Comparison of ENCODE assay signal across 9 cellular contexts in the genomic region with DNA sequence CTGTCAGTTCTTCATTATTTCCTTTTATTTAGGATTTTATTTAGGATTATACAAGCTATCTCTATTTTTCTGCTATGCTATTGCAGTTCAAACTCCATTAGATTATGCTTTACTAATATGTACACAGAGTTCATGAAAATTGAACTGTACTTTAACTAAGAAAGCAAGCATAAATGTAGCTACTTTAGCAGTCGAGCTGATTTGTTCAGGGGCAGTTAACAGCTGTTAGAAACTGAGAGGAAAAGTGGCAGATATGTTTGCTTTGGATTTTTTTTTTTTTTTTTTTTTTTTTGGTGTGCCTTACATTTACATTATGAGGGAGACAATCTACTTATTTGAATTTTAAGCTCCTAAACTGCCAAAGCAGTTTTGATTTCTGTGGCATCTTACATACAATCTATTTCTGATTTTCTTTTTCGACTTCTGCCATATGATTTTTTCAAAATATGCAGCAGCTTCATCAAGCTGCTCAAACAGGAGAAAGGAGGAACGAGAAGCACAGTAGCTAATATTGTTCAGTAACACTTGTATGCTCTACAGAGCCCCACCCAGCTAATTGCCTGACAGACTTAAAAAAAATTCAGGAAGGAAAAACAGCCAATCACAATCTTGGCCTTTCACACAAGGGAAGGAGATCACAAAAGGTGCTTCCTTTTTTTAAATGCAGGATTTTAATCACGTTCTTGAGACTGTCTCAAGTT.
DNase-seq lines count a peak whose midpoint lies in the region; ATAC-seq and TF ChIP-seq lines count a peak whose summit lies in the region.
"Had no signal": no experiment of that assay in that cellular context is flagged by ENCODE, and none has a peak within 500 bp of the region (broad histone marks: within the 10 kb centered on the region; RNA-seq: fewer than 3 reads in every experiment).

No MANE protein-coding gene starts in this region.

- no peak for TF ChIP-seq CTCF in Caco-2 (IDR thresholded peaks at IDR 0.05; ENCODE audit: insufficient read depth in 1 of 2, low read depth in 1 of 2, low read length in 1 of 2, severe bottlenecking in 1 of 2, unreplicated experiment in 1 of 2)
- no peak for TF ChIP-seq CTCF in ascending aorta (IDR thresholded peaks at IDR 0.05)

- H3K4me3 ChIP-seq in Caco-2 (ENCODE audit: low read depth, low read length) (no peak overlapping the region), ascending aorta (no peak overlapping the region)

- no peaks in the 10 kb centered on the region for H3K9me3 Mint-ChIP-seq in Caco-2 (ENCODE audit: unreplicated experiment)

- H3K27me3 ChIP-seq in Caco-2 (replicated peaks; ENCODE audit: control insufficient read depth, insufficient read depth, low read length): no peaks in the 10 kb centered on the region
- no peaks in the 10 kb centered on the region for H3K27me3 ChIP-seq in ascending aorta

- POLR2A ChIA-PET in Caco-2 (lab: Charles Lee): interaction anchor here (0.5 kb wide), 1 partner anchor 9 kb away, joined by 4 read pairs; no protein-coding TSS in a partner anchor
- POLR2A ChIA-PET in HEK293T (lab: Yijun Ruan, JAX): no interaction called here

- ATAC-seq in HG03342 (IDR thresholded peaks at IDR 0.05; ENCODE audit: unreplicated experiment) (peak; percentile 47), GM21619 (IDR thresholded peaks at IDR 0.05; ENCODE audit: unreplicated experiment) (no peak)
- ATAC-seq: activated CD4-positive, CD25-positive, alpha-beta regulatory T cell treated with anti-CD3 and anti-CD28 coated beads, Interleukin-2, amount 50 U/mL, for 24 hours had no signal

- DNase-seq in Caco-2 (no peak), NCI-H345 (lab: John Stamatoyannopoulos, UW) (peak; percentile 48), dermis blood vessel endothelial cell (peak; percentile 61), HEK293T (ENCODE audit: extremely low spot score) (no peak), erythroblast (lab: John Stamatoyannopoulos, UW) (no peak), ascending aorta (ENCODE audit: low spot score in 2 of 2) (no peak)

- peaks cover 11% of the 10 kb centered on the region for H3K4me1 Mint-ChIP-seq in Caco-2 (ENCODE audit: low read depth, unreplicated experiment)

- H3K27ac ChIP-seq in ascending aorta: no peak overlapping the region

- CTCF ChIA-PET in Caco-2 (lab: Charles Lee) (interaction anchor here (0.6 to 1.0 kb wide), 2 partner anchors 229 to 400 kb away, joined by 3 to 6 read pairs; no protein-coding TSS in a partner anchor), HEK293T (lab: Yijun Ruan, JAX) (interaction anchor here (1.4 kb wide), 1 partner anchor 228 kb away, joined by 3 read pairs; no protein-coding TSS in a partner anchor)

- H3K36me3 ChIP-seq in Caco-2 (ENCODE audit: control insufficient read depth, insufficient read depth, low read length) (no peaks in the 10 kb centered on the region), ascending aorta (peaks cover 0 to 3% of the 10 kb centered on the region in 2 donors)

- intact Hi-C loops in Caco-2 (cut with micrococcal nuclease; ENCODE audit: unreplicated experiment): no loop called here
- intact Hi-C loops in ascending aorta (cut with DNase I): no loop called here

- BruUV-seq in Caco-2 (replicated peaks; lab: Mats Ljungman, UMichigan): no TSS peak

- no peak for TF ChIP-seq POLR2A in erythroblast (IDR thresholded peaks at IDR 0.05; ENCODE audit: low read length)

- no peaks in the 10 kb centered on the region for H3K27me3 Mint-ChIP-seq in Caco-2 (ENCODE audit: insufficient read depth, unreplicated experiment)

- no peak overlapping the region for H3K27ac Mint-ChIP-seq in Caco-2 (ENCODE audit: unreplicated experiment)

- H3K9me3 ChIP-seq in Caco-2 (no peaks in the 10 kb centered on the region), ascending aorta (no peaks in the 10 kb centered on the region)

- H3K4me1 ChIP-seq in Caco-2 (0 out of 2 replicates have a peak, but pooled peaks cover 3% of the 10 kb centered on the region), ascending aorta (no peaks in the 10 kb centered on the region)

- peak overlapping the region; percentile 23 for H3K4me3 Mint-ChIP-seq in Caco-2 (ENCODE audit: unreplicated experiment)

- H3K36me3 Mint-ChIP-seq in Caco-2 (ENCODE audit: insufficient read depth, unreplicated experiment): no peaks in the 10 kb centered on the region

TF ChIP-seq in HEK293T, 16 proteins besides CTCF, POLR2A, EP300 and RAD21:
- TF ChIP-seq L3MBTL2 (conservative IDR thresholded peaks at IDR 0.05) (no peak), FOXA1 (IDR thresholded peaks at IDR 0.05) (no peak), SP1 (IDR thresholded peaks at IDR 0.05) (no peak), ELF4 (IDR thresholded peaks at IDR 0.05) (no peak), NFRKB (IDR thresholded peaks at IDR 0.05) (no peak), CTBP1 (IDR thresholded peaks at IDR 0.05; ENCODE audit: borderline replicate concordance) (no peak)
- TF ChIP-seq, protein P1, sequence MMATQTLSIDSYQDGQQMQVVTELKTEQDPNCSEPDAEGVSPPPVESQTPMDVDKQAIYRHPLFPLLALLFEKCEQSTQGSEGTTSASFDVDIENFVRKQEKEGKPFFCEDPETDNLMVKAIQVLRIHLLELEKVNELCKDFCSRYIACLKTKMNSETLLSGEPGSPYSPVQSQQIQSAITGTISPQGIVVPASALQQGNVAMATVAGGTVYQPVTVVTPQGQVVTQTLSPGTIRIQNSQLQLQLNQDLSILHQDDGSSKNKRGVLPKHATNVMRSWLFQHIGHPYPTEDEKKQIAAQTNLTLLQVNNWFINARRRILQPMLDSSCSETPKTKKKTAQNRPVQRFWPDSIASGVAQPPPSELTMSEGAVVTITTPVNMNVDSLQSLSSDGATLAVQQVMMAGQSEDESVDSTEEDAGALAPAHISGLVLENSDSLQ (IDR thresholded peaks at IDR 0.05): no peak

Comparison
In these comparisons a context has a peak if more than half of its experiments do, and no peak if none do; other contexts are left out.
1. DNase-seq: peak in NCI-H345 (single experiment) and dermis blood vessel endothelial cell (single experiment); none in Caco-2 (0 of 2), HEK293T (single experiment), erythroblast (0 of 2) and ascending aorta (0 of 2).